In genomic region chr12:110606253-110606611, GRCh38 we compare ENCODE assay signal across 10 cellular contexts. TPM values are rescaled to one million over a fixed set of nuclear protein-coding genes. Genes with fewer than 3 reads are reported as not detected.
DNase-seq lines count a peak whose midpoint lies in the region; ATAC-seq and TF ChIP-seq lines count a peak whose summit lies in the region.
"Had no signal": no experiment of that assay in that cellular context is flagged by ENCODE, and none has a peak within 500 bp of the region (broad histone marks: within the 10 kb centered on the region; RNA-seq: fewer than 3 reads in every experiment).

No MANE protein-coding gene starts in this region.

- CTCF ChIA-PET in T-cell (lab: Charles Lee): interaction anchor here (0.7 to 1.4 kb wide), 9 partner anchors 30 to 1916 kb away, joined by 3 to 5 read pairs (median 5); partner anchors contain the start of gene ARPC3 (in 1 of the 2)

- TF ChIP-seq EP300 in upper lobe of left lung (IDR thresholded peaks at IDR 0.05): no peak

- H3K9me3 ChIP-seq in left lung: no peaks in the 10 kb centered on the region
- H3K9me3 ChIP-seq in upper lobe of left lung: no peaks in the 10 kb centered on the region
- H3K9me3 ChIP-seq: body of pancreas had no signal

- POLR2A ChIA-PET in T-cell (lab: Charles Lee): interaction anchor here in 1 of 2 donors (0.7 kb wide), 1 partner anchor 122 kb away, joined by 6 read pairs; no protein-coding TSS in a partner anchor

- H3K27me3 Mint-ChIP-seq in activated naive CD4-positive, alpha-beta T cell treated with anti-CD3 and anti-CD28 coated beads, Interleukin-2, amount 50 U/mL, for 24 hours: no peaks in the 10 kb centered on the region
- no peaks in the 10 kb centered on the region for H3K27me3 Mint-ChIP-seq in T-cell

- DNase-seq in activated naive CD4-positive, alpha-beta T cell treated with anti-CD3 and anti-CD28 coated beads, Interleukin-2, amount 50 U/mL, for 16 hours: no peak
- DNase-seq in T-cell (no peak), left lung (no peak), upper lobe of left lung (no peak)

- H3K27ac Mint-ChIP-seq in activated naive CD4-positive, alpha-beta T cell treated with anti-CD3 and anti-CD28 coated beads, Interleukin-2, amount 50 U/mL, for 24 hours: peak overlapping the region; percentile 84
- H3K27ac Mint-ChIP-seq in T-cell: peak overlapping the region; percentile 92 to 95

- 83 to 89% methylated on average over 8 of the region's 8 CpGs for WGBS in upper lobe of left lung, 2 donors

- peak overlapping the region; percentile 20 to 84 for H3K27ac ChIP-seq in left lung
- peak overlapping the region; percentile 65 to 76 (median 72) for H3K27ac ChIP-seq in upper lobe of left lung
- H3K27ac ChIP-seq: hepatocyte had no signal

- TF ChIP-seq CTCF in left lung (IDR thresholded peaks at IDR 0.05): no peak
- no peak for TF ChIP-seq CTCF in upper lobe of left lung (IDR thresholded peaks at IDR 0.05)

- H3K4me1 Mint-ChIP-seq in activated naive CD4-positive, alpha-beta T cell treated with anti-CD3 and anti-CD28 coated beads, Interleukin-2, amount 50 U/mL, for 24 hours: peaks cover 15% of the 10 kb centered on the region
- H3K4me1 Mint-ChIP-seq in T-cell: peaks cover 5 to 21% (median 10%) of the 10 kb centered on the region in 3 donors

- peak overlapping the region; percentile 91 for H3K4me3 Mint-ChIP-seq in activated naive CD4-positive, alpha-beta T cell treated with anti-CD3 and anti-CD28 coated beads, Interleukin-2, amount 50 U/mL, for 24 hours
- H3K4me3 Mint-ChIP-seq in T-cell: peak overlapping the region; percentile 85 to 87 (median 86)

- intact Hi-C loops in left lung (cut with DNase I): no loop called here

- ATAC-seq in T-cell (replicated peaks in 1 of 4): no peak
- no peak for ATAC-seq in left lung
- no peak for ATAC-seq in upper lobe of left lung (ENCODE audit: low FRiP score in 2 of 2)
- no peak for ATAC-seq in GM19324 (IDR thresholded peaks at IDR 0.05; ENCODE audit: low FRiP score, unreplicated experiment)
- ATAC-seq in HG03097 (IDR thresholded peaks at IDR 0.05; ENCODE audit: low FRiP score, unreplicated experiment): no peak
- no peak for ATAC-seq in GM21528 (IDR thresholded peaks at IDR 0.05; ENCODE audit: low FRiP score, unreplicated experiment)
- ATAC-seq: body of pancreas had no signal

- H3K4me3 ChIP-seq in left lung (peak overlapping the region in 1 of 2 donors; percentile 9), upper lobe of left lung (peak overlapping the region in 2 of 4 donors; percentile 17 to 27)
- H3K4me3 ChIP-seq: body of pancreas, hepatocyte had no signal

- no peaks in the 10 kb centered on the region for H3K36me3 Mint-ChIP-seq in activated naive CD4-positive, alpha-beta T cell treated with anti-CD3 and anti-CD28 coated beads, Interleukin-2, amount 50 U/mL, for 24 hours
- no peaks in the 10 kb centered on the region for H3K36me3 Mint-ChIP-seq in T-cell

- peaks cover 0 to 6% of the 10 kb centered on the region in 2 donors for H3K4me1 ChIP-seq in left lung
- peaks cover 0 to 7% (median 0%) of the 10 kb centered on the region in 4 donors for H3K4me1 ChIP-seq in upper lobe of left lung
- H3K4me1 ChIP-seq: body of pancreas had no signal

- H3K27me3 ChIP-seq in left lung (no peaks in the 10 kb centered on the region), upper lobe of left lung (no peaks in the 10 kb centered on the region)
- H3K27me3 ChIP-seq: body of pancreas, hepatocyte had no signal

- TF ChIP-seq POLR2A in upper lobe of left lung (IDR thresholded peaks at IDR 0.05): no peak

- no peaks in the 10 kb centered on the region for H3K9me3 Mint-ChIP-seq in activated naive CD4-positive, alpha-beta T cell treated with anti-CD3 and anti-CD28 coated beads, Interleukin-2, amount 50 U/mL, for 24 hours
- no peaks in the 10 kb centered on the region for H3K9me3 Mint-ChIP-seq in T-cell

- H3K36me3 ChIP-seq in left lung (no peaks in the 10 kb centered on the region), upper lobe of left lung (no peaks in the 10 kb centered on the region)

RNA-seq across cellular contexts. Expression of gene TCTN1, which starts 7.7 kb away (rescaled TPM):
- total RNA-seq in T-cell: 10 to 100 TPM in 3 of 5 donors, 1 to 10 TPM in 2; 8.8 to 14.1 (median 11.5) TPM
- 10 to 100 TPM; 34.1 to 44.5 TPM for total RNA-seq in left lung
- 10 to 100 TPM; 21.6 to 50.8 (median 42.6) TPM for total RNA-seq in upper lobe of left lung

RNA-seq across cellular contexts. Expression of gene PPTC7, which starts 23.1 kb away (rescaled TPM):
- total RNA-seq in T-cell: 10 to 100 TPM; 36.0 to 38.1 (median 36.6) TPM
- 10 to 100 TPM; 22.3 to 24.2 TPM for total RNA-seq in left lung
- 10 to 100 TPM; 22.0 to 40.8 (median 25.2) TPM for total RNA-seq in upper lobe of left lung
